In genomic region chr1:88662723-88663122, GRCh38 we compare ENCODE assay signal across 25 cellular contexts. TPM values are rescaled to one million over a fixed set of nuclear protein-coding genes. Genes with fewer than 3 reads are reported as not detected.
DNase-seq lines count a peak whose midpoint lies in the region; ATAC-seq and TF ChIP-seq lines count a peak whose summit lies in the region.
"Had no signal": no experiment of that assay in that cellular context is flagged by ENCODE, and none has a peak within 500 bp of the region (broad histone marks: within the 10 kb centered on the region; RNA-seq: fewer than 3 reads in every experiment).

No MANE protein-coding gene starts in this region.

- no peak overlapping the region for H3K23ac ChIP-seq in neuronal stem cell (ENCODE audit: low read depth, low read length, poor library complexity)

- H2BK5ac ChIP-seq in neuronal stem cell (ENCODE audit: low read length): no peak overlapping the region

- no peak overlapping the region for H3K18ac ChIP-seq in neuronal stem cell (ENCODE audit: low read length)

- H3F3A ChIP-seq in GM23248 (ENCODE audit: insufficient read depth): no peaks in the 10 kb centered on the region

- H3K9me3 ChIP-seq in WERI-Rb-1 (ENCODE audit: severe bottlenecking) (no peaks in the 10 kb centered on the region), neuronal stem cell (replicated peaks in 1 of 2; ENCODE audit: control insufficient read depth in 2 of 2, insufficient read depth in 1 of 2, low read depth in 1 of 2, low read length in 2 of 2) (no peaks in the 10 kb centered on the region), GM23248 (ENCODE audit: low read depth) (no peaks in the 10 kb centered on the region)
- H3K9me3 ChIP-seq: colonic mucosa, left ventricle myocardium inferior, MG63, neutrophil, transverse colon had no signal

- H3K4me3 ChIP-seq in WERI-Rb-1 (ENCODE audit: low read depth, low read length): peak overlapping the region; percentile 27
- H3K4me3 ChIP-seq in neuronal stem cell (ENCODE audit: low read length in 2 of 2): no peak overlapping the region
- H3K4me3 ChIP-seq in GM23248: no peak overlapping the region
- H3K4me3 ChIP-seq: colonic mucosa, left ventricle myocardium inferior, MG63, SK-N-MC, skin epidermis, transverse colon had no signal

- H3K9ac ChIP-seq in neuronal stem cell (ENCODE audit: low read depth, low read length, poor library complexity) (no peak overlapping the region), GM23248 (no peak overlapping the region)

- TF ChIP-seq CTCF in WERI-Rb-1 (IDR thresholded peaks at IDR 0.05; ENCODE audit: low read depth, low read length): no peak

- intact Hi-C loops in left colon (cut with DNase I, micrococcal nuclease): no loop called here

- no peaks in the 10 kb centered on the region for H4K20me1 ChIP-seq in GM23248 (ENCODE audit: insufficient read depth)

- H2AFZ ChIP-seq in neuronal stem cell (ENCODE audit: low read length) (peak overlapping the region; percentile 61), GM23248 (no peak overlapping the region)

- H3K79me2 ChIP-seq in GM23248 (ENCODE audit: insufficient read depth): no peaks in the 10 kb centered on the region

- H3K36me3 ChIP-seq in WERI-Rb-1: no peaks in the 10 kb centered on the region; the same call in 1 of the 2 replicates
- no peaks in the 10 kb centered on the region for H3K36me3 ChIP-seq in neuronal stem cell (replicated peaks in 1 of 2; ENCODE audit: control insufficient read depth in 2 of 2, insufficient read depth in 2 of 2, low read length in 2 of 2)
- no peaks in the 10 kb centered on the region for H3K36me3 ChIP-seq in GM23248 (ENCODE audit: low read depth)
- H3K36me3 ChIP-seq: brain microvascular endothelial cell, colonic mucosa, left ventricle myocardium inferior, MG63, neutrophil, transverse colon had no signal

- H3K4me1 ChIP-seq in neuronal stem cell (ENCODE audit: control insufficient read depth in 2 of 2, insufficient read depth in 1 of 2, low read depth in 1 of 2, low read length in 2 of 2) (peaks cover 8 to 17% of the 10 kb centered on the region in 2 donors), GM23248 (ENCODE audit: insufficient read depth) (no peaks in the 10 kb centered on the region)
- H3K4me1 ChIP-seq: colonic mucosa, left ventricle myocardium inferior had no signal

- H3K9me2 ChIP-seq in GM23248 (ENCODE audit: insufficient read depth): no peaks in the 10 kb centered on the region

- H3K14ac ChIP-seq in neuronal stem cell (ENCODE audit: low read length): no peak overlapping the region

- no CpG with 5 or more reads among the region's 2 CpGs for WGBS in neuronal stem cell (ENCODE audit: extremely low coverage in 2 of 2, insufficient read length in 2 of 2, insufficient replicate concordance in 1 of 2), 2 donors
- WGBS in GM23248 (ENCODE audit: low coverage in 1 of 2, low lambda C conversion rate in 2 of 2, missing lambda C conversion rate in 2 of 2), 2 experiments: 66 to 69% methylated on average over 2 of the region's 2 CpGs

- no peak overlapping the region for H4K91ac ChIP-seq in neuronal stem cell (ENCODE audit: low read depth, low read length, poor library complexity)

- H2BK15ac ChIP-seq in neuronal stem cell (ENCODE audit: low read length): no peak overlapping the region

- no peak overlapping the region for H3K4ac ChIP-seq in neuronal stem cell (ENCODE audit: low read length)

- H3K27me3 ChIP-seq in WERI-Rb-1 (ENCODE audit: insufficient read depth, low read depth, severe bottlenecking): no peaks in the 10 kb centered on the region
- no peaks in the 10 kb centered on the region for H3K27me3 ChIP-seq in neuronal stem cell (ENCODE audit: control insufficient read depth in 3 of 3, insufficient read depth in 3 of 3, low read depth in 1 of 3, low read length in 3 of 3)
- no peaks in the 10 kb centered on the region for H3K27me3 ChIP-seq in GM23248 (replicated peaks; ENCODE audit: insufficient read depth)
- H3K27me3 ChIP-seq: brain microvascular endothelial cell, colonic mucosa, MG63, neutrophil, transverse colon had no signal

- no peak overlapping the region for H2BK120ac ChIP-seq in neuronal stem cell (ENCODE audit: low read depth, low read length)

- no peak overlapping the region for H2BK12ac ChIP-seq in neuronal stem cell (ENCODE audit: low read length)

- ATAC-seq in GM18907 (IDR thresholded peaks at IDR 0.05; ENCODE audit: unreplicated experiment): peak; percentile 41
- peak; percentile 36 for ATAC-seq in HG03097 (IDR thresholded peaks at IDR 0.05; ENCODE audit: low FRiP score, unreplicated experiment)
- ATAC-seq in left colon: no peak
- ATAC-seq: stimulated activated naive CD8-positive, alpha-beta T cell treated with anti-CD3 and anti-CD28 coated beads, Interleukin-15, amount 100 ng/mL, for 72 hours had no signal

- H3K4me2 ChIP-seq in neuronal stem cell (ENCODE audit: insufficient read depth, low read length, poor library complexity, severe bottlenecking): no peak overlapping the region
- H3K4me2 ChIP-seq in GM23248 (ENCODE audit: unreplicated experiment): no peak overlapping the region

- H4K8ac ChIP-seq in neuronal stem cell (ENCODE audit: low read depth, low read length): no peak overlapping the region

- no peak overlapping the region for H2AK5ac ChIP-seq in neuronal stem cell (ENCODE audit: low read depth, low read length)

- H3K27ac ChIP-seq in WERI-Rb-1 (peak overlapping the region; percentile 73), neuronal stem cell (replicated peaks; ENCODE audit: low read length) (no peak overlapping the region), GM23248 (no peak overlapping the region)
- H3K27ac ChIP-seq: brain microvascular endothelial cell, colonic mucosa, left ventricle myocardium inferior, neutrophil, SK-N-MC, skin epidermis, transverse colon had no signal

- DNase-seq in WERI-Rb-1 (no peak), neuronal stem cell (ENCODE audit: low spot score) (no peak), left colon (no peak), NCI-H1048 (lab: John Stamatoyannopoulos, UW) (no peak), GM23248 (no peak)
- DNase-seq: activated CD4-positive, alpha-beta memory T cell treated with anti-CD3 and anti-CD28 coated beads, Interleukin-2, amount 10 ng/mL, durations not matched to agents 7 days and 5 days; activated gamma-delta T cell; activated T-cell treated with anti-CD3 and anti-CD28 coated beads for 4 hours; brain microvascular endothelial cell; CD8-positive, alpha-beta memory T cell; colonic mucosa; DMS79; IMR-90; left ventricle myocardium inferior; MG63; RPMI8226; stimulated activated CD4-positive, alpha-beta T cell treated with anti-CD3 and anti-CD28 coated beads, Interleukin-4, amount 100 ng/mL, for 1 hour; stimulated activated naive CD8-positive, alpha-beta T cell treated with anti-CD3 and anti-CD28 coated beads, Interleukin-15, amount 100 ng/mL, for 72 hours; T-helper 9 cell; transverse colon had no signal

- in situ Hi-C loops in GM23248 (cut with MboI): loop anchor here (25.0 kb wide), 1 partner anchor 200 kb away; no protein-coding TSS in a partner anchor

- H3K79me1 ChIP-seq in neuronal stem cell (ENCODE audit: low read depth, low read length): no peaks in the 10 kb centered on the region

RNA-seq across cellular contexts. Expression of gene PKN2, which starts 21.4 kb away (rescaled TPM):
- polyA plus RNA-seq in neuronal stem cell (2013, experiment 1 of 2): 23.8 TPM
- polyA plus RNA-seq in neuronal stem cell (2013, experiment 2 of 2): 23.0 TPM
- 10 to 100 TPM; 57.3 to 64.8 TPM for total RNA-seq in left colon
- 22.3 and 32.6 TPM in 2 replicates for total RNA-seq in GM23248 (2014; rRNA removed; shearing (Covaris generic))
- polyA plus RNA-seq in GM23248 (2016; fragmentation: Nextera tagmentation; extraction: Ambion mirVana): 19.6 and 24.0 TPM in 2 replicates
